9 cellular contexts compared by ENCODE assay signal in the genomic region with DNA sequence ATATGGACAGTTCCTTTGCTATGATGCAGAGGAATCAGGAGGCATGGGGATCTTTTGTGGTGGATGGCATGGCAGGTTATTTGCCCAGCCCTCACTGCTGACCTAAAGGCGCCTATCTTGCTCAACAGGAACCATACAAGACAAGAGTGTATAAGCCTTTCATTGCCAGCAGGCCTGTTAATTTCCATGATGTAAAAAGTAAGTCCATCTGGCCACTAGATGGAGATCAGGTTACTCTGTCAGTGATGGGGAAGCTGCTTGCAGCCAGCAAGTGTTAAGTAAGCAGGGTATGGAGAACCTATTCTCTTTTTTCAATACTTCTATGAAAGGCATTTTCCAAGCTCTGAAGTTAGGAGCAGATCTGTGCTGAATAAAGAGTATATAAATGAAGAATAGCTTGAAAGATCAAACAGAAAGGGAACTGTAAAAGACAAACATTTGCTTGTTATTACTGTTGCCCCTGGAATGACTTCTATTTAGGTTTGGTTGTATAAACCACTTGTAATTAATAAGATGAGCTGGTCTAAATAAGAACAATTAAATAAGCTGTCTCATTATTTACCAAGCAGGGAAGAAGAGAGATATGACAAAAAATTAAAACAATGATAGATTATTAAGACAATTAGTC.
A peak's percentile ranks its signal among the peaks of the same experiment; 100 is the strongest.
DNase-seq lines count a peak whose midpoint lies in the region; ATAC-seq and TF ChIP-seq lines count a peak whose summit lies in the region.
"Had no signal": no experiment of that assay in that cellular context is flagged by ENCODE, and none has a peak within 500 bp of the region (broad histone marks: within the 10 kb centered on the region; RNA-seq: fewer than 3 reads in every experiment).

No MANE protein-coding gene starts in this region.

- H3K9me3 Mint-ChIP-seq in chondrocyte (ENCODE audit: low read depth) = no peaks in the 10 kb centered on the region
- H3K9me3 Mint-ChIP-seq: IgD-negative memory B cell had no signal

- no peak overlapping the region for H3K27ac Mint-ChIP-seq in chondrocyte (ENCODE audit: unreplicated experiment)
- H3K27ac Mint-ChIP-seq: IgD-negative memory B cell had no signal

- no peaks in the 10 kb centered on the region for H3K27me3 ChIP-seq in AG04450 (ENCODE audit: control insufficient read depth, insufficient read depth, low read length)

- H3K4me3 ChIP-seq in AG04450 (ENCODE audit: low read depth, low read length) (no peak overlapping the region), GM12865 (ENCODE audit: low read depth, low read length) (no peak overlapping the region)

- ATAC-seq in HG02642 (IDR thresholded peaks at IDR 0.05; ENCODE audit: poor library complexity, unreplicated experiment) = peak; percentile 71

- no peak overlapping the region for H3K27ac ChIP-seq in AG04450 (ENCODE audit: low read depth, low read length)

- no peaks in the 10 kb centered on the region for H3K36me3 Mint-ChIP-seq in chondrocyte (ENCODE audit: low read depth)
- H3K36me3 Mint-ChIP-seq: IgD-negative memory B cell had no signal

- no peaks in the 10 kb centered on the region for H3K27me3 Mint-ChIP-seq in chondrocyte (ENCODE audit: low read depth)

- H3K4me3 Mint-ChIP-seq in chondrocyte (ENCODE audit: unreplicated experiment) = no peak overlapping the region
- H3K4me3 Mint-ChIP-seq: IgD-negative memory B cell had no signal

- in situ Hi-C loops in SK-MEL-5 (cut with HindIII; ENCODE audit: low pct_unique_long_range_greater_than_20kb, low sequenced_read_pairs) = loop anchor here (25.0 kb wide), 1 partner anchor 306 kb away; no protein-coding TSS in a partner anchor

- peak; percentile 85 for DNase-seq in AG04450 (ENCODE audit: low read depth, low spot score)
- peak; percentile 86 for DNase-seq in GM12865 (ENCODE audit: low read depth)
- DNase-seq in NCI-H1105 (lab: John Stamatoyannopoulos, UW) = peak; percentile 60
- DNase-seq in SK-MEL-5 (ENCODE audit: low read depth, low spot score) = peak; percentile 95
- no peak for DNase-seq in chondrocyte (ENCODE audit: low spot score)
- DNase-seq in kidney tubule cell (ENCODE audit: low spot score) = peak; percentile 89
- peak; percentile 96 for DNase-seq in superior temporal gyrus (ENCODE audit: extremely low spot score)

- peak; percentile 85 for TF ChIP-seq CTCF in AG04450 (IDR thresholded peaks at IDR 0.05; ENCODE audit: low read depth, low read length)
- peak; percentile 72 for TF ChIP-seq CTCF in GM12865 (IDR thresholded peaks at IDR 0.05; ENCODE audit: insufficient read depth, low read depth, low read length, missing control alignments)
- TF ChIP-seq CTCF in chondrocyte (IDR thresholded peaks at IDR 0.05) = peak; percentile 95

- no peaks in the 10 kb centered on the region for H3K4me1 Mint-ChIP-seq in chondrocyte (ENCODE audit: low read depth)

- no peaks in the 10 kb centered on the region for H3K9me3 ChIP-seq in AG04450 (ENCODE audit: control insufficient read depth, insufficient read depth, low read length)

- CTCF ChIA-PET in AG04450 (lab: Charles Lee) = interaction anchor here (0.7 to 6.0 kb wide), 51 partner anchors 9 to 548 kb away, joined by 3 to 101 read pairs (median 4); partner anchors contain the start of gene DGKH

- POLR2A ChIA-PET in AG04450 (lab: Yijun Ruan, JAX) = interaction anchor here (0.6 kb wide), 1 partner anchor 379 kb away, joined by 5 read pairs; no protein-coding TSS in a partner anchor
